ENCODE assay signal across 27 cellular contexts in genomic region chr5:115348175-115348574, GRCh38.
"Had no signal": no experiment of that assay in that cellular context is flagged by ENCODE, and none has a peak within 500 bp of the region (broad histone marks: within the 10 kb centered on the region; RNA-seq: fewer than 3 reads in every experiment).

No MANE protein-coding gene starts in this region.

- H3K4me1 Mint-ChIP-seq: activated T-helper 17 cell treated with anti-CD3 and anti-CD28 coated beads, Interleukin-2, amount 50 U/mL, for 72 hours; naive thymus-derived CD4-positive, alpha-beta T cell; neural crest cell had no signal

- DNase-seq: activated CD4-positive, alpha-beta T cell treated with anti-CD3 and anti-CD28 coated beads, Interleukin-2, amount 50 U/mL, for 4 hours; activated CD8-positive, alpha-beta memory T cell treated with anti-CD3 and anti-CD28 coated beads for 24 hours; activated CD8-positive, alpha-beta memory T cell treated with anti-CD3 and anti-CD28 coated beads, Interleukin-2, amount 50 U/mL, for 4 hours; activated T-cell treated with anti-CD3 and anti-CD28 coated beads, Interleukin-2, amount 50 U/mL, for 24 hours; aorta; endodermal cell; head of caudate nucleus; islet precursor cell; left cardiac atrium; lower lobe of right lung; mesendoderm; naive thymus-derived CD4-positive, alpha-beta T cell; retina; spleen; stimulated activated CD4-positive, alpha-beta T cell treated with anti-CD3 and anti-CD28 coated beads, Interleukin-4, amount 100 ng/mL, for 1 hour; stimulated activated naive CD4-positive, alpha-beta T cell; T1000; testis had no signal

- H3K27me3 Mint-ChIP-seq: type B pancreatic cell had no signal

- H3K4me3 ChIP-seq: coronary artery, gastroesophageal sphincter, lower lobe of right lung, spleen, testis, vagina had no signal

- FAIRE-seq: bronchial epithelial cell had no signal

- ATAC-seq: activated naive CD4-positive, alpha-beta T cell treated with anti-CD3 and anti-CD28 coated beads, Interleukin-2, amount 50 U/mL, for 72 hours; activated T-helper 17 cell treated with anti-CD3 and anti-CD28 coated beads, Interleukin-2, amount 50 U/mL, for 72 hours; naive thymus-derived CD4-positive, alpha-beta T cell; WTC11 had no signal

- H3K36me3 Mint-ChIP-seq: activated naive CD4-positive, alpha-beta T cell treated with anti-CD3 and anti-CD28 coated beads, Interleukin-2, amount 50 U/mL, for 72 hours; type B pancreatic cell; WTC11 had no signal

- H3K27me3 ChIP-seq: gastroesophageal sphincter, testis, vagina had no signal

- H3K4me1 ChIP-seq: gastroesophageal sphincter, lower lobe of right lung, spleen, testis had no signal

- H3K27ac Mint-ChIP-seq: activated naive CD4-positive, alpha-beta T cell treated with anti-CD3 and anti-CD28 coated beads, Interleukin-2, amount 50 U/mL, for 72 hours; activated T-cell treated with anti-CD3 and anti-CD28 coated beads, Interleukin-2, amount 50 U/mL, for 24 hours; activated T-helper 17 cell treated with anti-CD3 and anti-CD28 coated beads, Interleukin-2, amount 50 U/mL, for 72 hours; endodermal cell; naive thymus-derived CD4-positive, alpha-beta T cell; type B pancreatic cell; WTC11 had no signal

- H3K27ac ChIP-seq: coronary artery, gastroesophageal sphincter, lower lobe of right lung, spleen, testis had no signal

- H3K36me3 ChIP-seq: gastroesophageal sphincter, lower lobe of right lung, spleen, vagina had no signal

- H3K9me3 Mint-ChIP-seq: activated naive CD4-positive, alpha-beta T cell treated with anti-CD3 and anti-CD28 coated beads, Interleukin-2, amount 50 U/mL, for 72 hours; activated T-helper 17 cell treated with anti-CD3 and anti-CD28 coated beads, Interleukin-2, amount 50 U/mL, for 72 hours; endodermal cell; neural crest cell; type B pancreatic cell; WTC11 had no signal

- H3K9me3 ChIP-seq: gastroesophageal sphincter, lower lobe of right lung, spleen, testis, vagina had no signal

- H3K4me3 Mint-ChIP-seq: activated T-cell treated with anti-CD3 and anti-CD28 coated beads, Interleukin-2, amount 50 U/mL, for 24 hours; activated T-helper 17 cell treated with anti-CD3 and anti-CD28 coated beads, Interleukin-2, amount 50 U/mL, for 72 hours; endodermal cell; naive thymus-derived CD4-positive, alpha-beta T cell; neural crest cell; type B pancreatic cell; WTC11 had no signal
